ENCODE assay signal across 15 cellular contexts in genomic region chr11:12808519-12808918, GRCh38.
DNase-seq lines count a peak whose midpoint lies in the region; ATAC-seq and TF ChIP-seq lines count a peak whose summit lies in the region.
"Had no signal": no experiment of that assay in that cellular context is flagged by ENCODE, and none has a peak within 500 bp of the region (broad histone marks: within the 10 kb centered on the region; RNA-seq: fewer than 3 reads in every experiment).

No MANE protein-coding gene starts in this region.

- peak; percentile 40 for DNase-seq in AG20443 (ENCODE audit: low spot score)
- peak; percentile 61 for DNase-seq in HFFc6
- DNase-seq in amniotic epithelial cell (ENCODE audit: low read depth) = peak; percentile 75
- peak; percentile 78 for DNase-seq in iris pigment epithelial cell (ENCODE audit: low read depth)
- DNase-seq in CD1c-positive myeloid dendritic cell (ENCODE audit: extremely low spot score) = no peak
- DNase-seq: activated CD4-positive, CD25-positive, alpha-beta regulatory T cell treated with anti-CD3 and anti-CD28 coated beads, Interleukin-2, amount 50 U/mL, for 72 hours; activated T-cell treated with anti-CD3 and anti-CD28 coated beads, Interleukin-2, amount 50 U/mL, for 72 hours; head of caudate nucleus; left colon; NCI-H1092; stimulated activated naive CD8-positive, alpha-beta T cell treated with anti-CD3 and anti-CD28 coated beads, Interleukin-15, Interleukin-2, amounts not matched to agents 100 U/mL and 50 U/mL, for 24 hours had no signal

- H3K27me3 Mint-ChIP-seq in HFFc6 (ENCODE audit: insufficient read depth) = peaks cover 7% of the 10 kb centered on the region

- peaks cover 100% of the 10 kb centered on the region for H3K4me1 Mint-ChIP-seq in HFFc6 (ENCODE audit: low read depth)

- peaks cover 25% of the 10 kb centered on the region for H3K36me3 Mint-ChIP-seq in HFFc6 (ENCODE audit: low read depth)
- H3K36me3 Mint-ChIP-seq: natural killer cell treated with Interleukin-12 subunit alpha and Interleukin-12 subunit beta and Interleukin-15 and Interleukin-18, amount 100 ng/mL, for 72 hours had no signal

- no peak; the same call in 1 of the 2 replicates for TF ChIP-seq CTCF in HFFc6 (IDR thresholded peaks at IDR 0.05)

- no peaks in the 10 kb centered on the region for H3K9me3 Mint-ChIP-seq in HFFc6
- H3K9me3 Mint-ChIP-seq: activated T-cell treated with anti-CD3 and anti-CD28 coated beads, Interleukin-2, amount 50 U/mL, for 72 hours; natural killer cell treated with Interleukin-12 subunit alpha and Interleukin-12 subunit beta and Interleukin-15 and Interleukin-18, amount 100 ng/mL, for 72 hours had no signal

- H3K27ac Mint-ChIP-seq in HFFc6 = peak overlapping the region; percentile 82
- H3K27ac Mint-ChIP-seq: activated T-cell treated with anti-CD3 and anti-CD28 coated beads, Interleukin-2, amount 50 U/mL, for 72 hours; natural killer cell treated with Interleukin-12 subunit alpha and Interleukin-12 subunit beta and Interleukin-15 and Interleukin-18, amount 100 ng/mL, for 72 hours had no signal

- H3K4me3 Mint-ChIP-seq in HFFc6 = peak overlapping the region; percentile 50
- H3K4me3 Mint-ChIP-seq: activated T-cell treated with anti-CD3 and anti-CD28 coated beads, Interleukin-2, amount 50 U/mL, for 72 hours; natural killer cell treated with Interleukin-12 subunit alpha and Interleukin-12 subunit beta and Interleukin-15 and Interleukin-18, amount 100 ng/mL, for 72 hours had no signal

- no peak for ATAC-seq in HG02852 (IDR thresholded peaks at IDR 0.05; ENCODE audit: unreplicated experiment)
- ATAC-seq in GM18858 (IDR thresholded peaks at IDR 0.05; ENCODE audit: unreplicated experiment) = no peak
- ATAC-seq in GM19035 (IDR thresholded peaks at IDR 0.05; ENCODE audit: unreplicated experiment) = no peak
- ATAC-seq: left colon; natural killer cell treated with Interleukin-12 subunit alpha and Interleukin-12 subunit beta and Interleukin-15 and Interleukin-18, amount 100 ng/mL, for 72 hours; stimulated activated naive CD8-positive, alpha-beta T cell treated with anti-CD3 and anti-CD28 coated beads, Interleukin-15, Interleukin-2, amounts not matched to agents 100 U/mL and 50 U/mL, for 24 hours had no signal
